ENCODE assay signal across 19 cellular contexts in the genomic region with DNA sequence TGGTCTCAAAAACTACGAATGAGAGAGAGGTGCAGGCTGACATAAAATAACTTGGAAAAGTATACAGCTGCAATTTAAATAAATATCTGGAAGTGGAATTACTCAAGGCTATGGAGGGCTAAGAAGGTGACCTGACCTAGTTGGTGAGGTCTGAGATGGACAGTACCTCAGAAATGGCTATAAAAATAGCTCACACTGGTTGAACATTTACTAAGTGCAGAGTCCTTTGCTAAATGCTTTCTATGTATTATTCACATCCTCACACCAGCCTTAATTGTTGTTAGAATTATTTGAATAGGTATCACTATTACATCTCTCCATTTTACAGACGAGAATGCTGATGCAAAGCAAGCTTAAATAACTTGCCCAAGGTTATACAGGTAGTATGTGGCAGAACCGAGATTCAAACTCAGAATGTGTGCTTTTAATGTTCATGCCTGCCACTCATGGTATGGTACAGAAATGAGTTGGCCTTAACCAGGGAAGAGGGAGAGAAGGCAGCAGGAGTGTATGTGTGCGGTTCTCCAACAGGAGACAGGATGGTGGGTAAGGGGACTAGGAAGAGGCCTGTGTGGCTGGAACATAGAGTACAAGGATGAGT. TPM values are rescaled to one million over a fixed set of nuclear protein-coding genes. Genes with fewer than 3 reads are reported as not detected.
DNase-seq lines count a peak whose midpoint lies in the region; FAIRE-seq and TF ChIP-seq lines count a peak whose summit lies in the region.
"Had no signal": no experiment of that assay in that cellular context is flagged by ENCODE, and none has a peak within 500 bp of the region (broad histone marks: within the 10 kb centered on the region; RNA-seq: fewer than 3 reads in every experiment).

No MANE protein-coding gene starts in this region.

- peaks cover 4% of the 10 kb centered on the region; the same call in 1 of the 2 replicates for H3K9me3 ChIP-seq in Caco-2
- no peaks in the 10 kb centered on the region for H3K9me3 ChIP-seq in mesodermal cell (ENCODE audit: control insufficient read depth, low read length)
- H3K9me3 ChIP-seq: breast epithelium, upper lobe of right lung had no signal

- DNase-seq in Caco-2, result no peak
- no peak for DNase-seq in GM18507 (ENCODE audit: extremely low spot score, insufficient read length, low read depth)
- DNase-seq in activated naive CD8-positive, alpha-beta T cell treated with anti-CD3 and anti-CD28 coated beads for 36 hours, result no peak
- no peak for DNase-seq in superior temporal gyrus (ENCODE audit: extremely low spot score)
- DNase-seq in CD1c-positive myeloid dendritic cell (ENCODE audit: extremely low spot score), result no peak
- DNase-seq in middle frontal gyrus (ENCODE audit: extremely low spot score, low spot score), result no peak
- DNase-seq: activated CD4-positive, alpha-beta T cell treated with anti-CD3 and anti-CD28 coated beads for 48 hours; cortex of kidney; hippocampal formation; natural killer cell; NCI-H1092 treated with DMSO at 0.1 percent for 48 hours; NCI-H2081 treated with DMSO at 0.1 percent for 48 hours; posterior cingulate gyrus; stimulated activated CD4-positive, alpha-beta T cell treated with anti-CD3 and anti-CD28 coated beads, Interleukin-2, amount 100 ng/mL, for 24 hours; upper lobe of right lung had no signal

- FAIRE-seq in GM18507 (lab: Jason Lieb, UNC), result peak; percentile 51
- FAIRE-seq: D721Med, islet of Langerhans had no signal

- peaks cover 5% of the 10 kb centered on the region for H3K4me1 ChIP-seq in Caco-2
- peaks cover 5% of the 10 kb centered on the region for H3K4me1 ChIP-seq in mesodermal cell (ENCODE audit: control insufficient read depth, insufficient read depth, low read length, poor library complexity, severe bottlenecking)
- H3K4me1 ChIP-seq: breast epithelium, upper lobe of right lung had no signal

- no TSS peak for BruUV-seq in Caco-2 (replicated peaks; lab: Mats Ljungman, UMichigan)

- H3K27me3 ChIP-seq in Caco-2 (replicated peaks; ENCODE audit: control insufficient read depth, insufficient read depth, low read length), result no peaks in the 10 kb centered on the region
- H3K27me3 ChIP-seq: breast epithelium, upper lobe of right lung had no signal

- WGBS in mesodermal cell (ENCODE audit: insufficient coverage in 2 of 2), 2 experiments, result 93 to 95% methylated on average over 3 of the region's 4 CpGs

- POLR2A ChIA-PET in Caco-2 (lab: Charles Lee), result no interaction called here

- H3K4me1 Mint-ChIP-seq in Caco-2 (ENCODE audit: low read depth, unreplicated experiment), result peaks cover 5% of the 10 kb centered on the region
- H3K4me1 Mint-ChIP-seq in activated naive CD8-positive, alpha-beta T cell treated with anti-CD3 and anti-CD28 coated beads for 36 hours, result peaks cover 17% of the 10 kb centered on the region
- H3K4me1 Mint-ChIP-seq: natural killer cell had no signal

- intact Hi-C loops in Caco-2 (cut with micrococcal nuclease; ENCODE audit: unreplicated experiment), result loop anchor here (5.0 kb wide), 1 partner anchor 453 kb away; no protein-coding TSS in a partner anchor

- peak overlapping the region; percentile 3 for H3K27ac Mint-ChIP-seq in Caco-2 (ENCODE audit: unreplicated experiment)
- peak overlapping the region; percentile 85 for H3K27ac Mint-ChIP-seq in activated naive CD8-positive, alpha-beta T cell treated with anti-CD3 and anti-CD28 coated beads for 36 hours
- H3K27ac Mint-ChIP-seq: natural killer cell had no signal

- H3K36me3 Mint-ChIP-seq in Caco-2 (ENCODE audit: insufficient read depth, unreplicated experiment), result no peaks in the 10 kb centered on the region
- peaks cover 25% of the 10 kb centered on the region for H3K36me3 Mint-ChIP-seq in activated naive CD8-positive, alpha-beta T cell treated with anti-CD3 and anti-CD28 coated beads for 36 hours
- H3K36me3 Mint-ChIP-seq: natural killer cell had no signal

- no peak overlapping the region for H3K4me3 ChIP-seq in Caco-2 (ENCODE audit: low read depth, low read length)
- no peak overlapping the region for H3K4me3 ChIP-seq in mesodermal cell (ENCODE audit: extremely low read depth, insufficient read depth, low read length, poor library complexity, severe bottlenecking)
- H3K4me3 ChIP-seq: breast epithelium, upper lobe of right lung had no signal

- no peak overlapping the region for H3K4me3 Mint-ChIP-seq in Caco-2 (ENCODE audit: unreplicated experiment)
- H3K4me3 Mint-ChIP-seq in activated naive CD8-positive, alpha-beta T cell treated with anti-CD3 and anti-CD28 coated beads for 36 hours, result no peak overlapping the region
- H3K4me3 Mint-ChIP-seq: natural killer cell had no signal

- H3K27me3 Mint-ChIP-seq in Caco-2 (ENCODE audit: insufficient read depth, unreplicated experiment), result no peaks in the 10 kb centered on the region
- no peaks in the 10 kb centered on the region for H3K27me3 Mint-ChIP-seq in activated naive CD8-positive, alpha-beta T cell treated with anti-CD3 and anti-CD28 coated beads for 36 hours

- no peak for TF ChIP-seq CTCF in Caco-2 (IDR thresholded peaks at IDR 0.05; ENCODE audit: insufficient read depth in 1 of 2, low read depth in 1 of 2, low read length in 1 of 2, severe bottlenecking in 1 of 2, unreplicated experiment in 1 of 2)

- CTCF ChIA-PET in Caco-2 (lab: Charles Lee), result interaction anchor here (1.5 to 5.0 kb wide), 4 partner anchors 14 to 289 kb away, joined by 5 to 102 read pairs (median 24); no protein-coding TSS in a partner anchor

- H3K9me3 Mint-ChIP-seq in Caco-2 (ENCODE audit: unreplicated experiment), result no peaks in the 10 kb centered on the region
- H3K9me3 Mint-ChIP-seq in activated naive CD8-positive, alpha-beta T cell treated with anti-CD3 and anti-CD28 coated beads for 36 hours, result no peaks in the 10 kb centered on the region
- H3K9me3 Mint-ChIP-seq: natural killer cell had no signal

- H3K27ac ChIP-seq in mesodermal cell (ENCODE audit: low read depth, low read length, severe bottlenecking), result peak overlapping the region; percentile 83
- H3K27ac ChIP-seq: breast epithelium, upper lobe of right lung had no signal

- H3K36me3 ChIP-seq in Caco-2 (ENCODE audit: control insufficient read depth, insufficient read depth, low read length) (no peaks in the 10 kb centered on the region), mesodermal cell (ENCODE audit: control insufficient read depth, insufficient read depth, low read length) (peaks cover 88% of the 10 kb centered on the region)
- H3K36me3 ChIP-seq: breast epithelium, upper lobe of right lung had no signal

RNA-seq across cellular contexts. Expression of gene MRPL44, which starts 37.4 kb away (rescaled TPM):
- 64.9 and 66.6 TPM in 2 replicates for total RNA-seq in Caco-2 (2022)
- 10 to 100 TPM; 51.0 to 53.0 TPM for total RNA-seq in activated naive CD8-positive, alpha-beta T cell treated with anti-CD3 and anti-CD28 coated beads for 36 hours
- 34.6 TPM for polyA plus RNA-seq in mesodermal cell (2013, experiment 1 of 2)
- 34.6 TPM for polyA plus RNA-seq in mesodermal cell (2013, experiment 2 of 2)

RNA-seq across cellular contexts. Expression of gene SERPINE2, which starts 44.4 kb away (rescaled TPM):
- 3.8 and 4.7 TPM in 2 replicates for total RNA-seq in Caco-2 (2022)
- total RNA-seq in activated naive CD8-positive, alpha-beta T cell treated with anti-CD3 and anti-CD28 coated beads for 36 hours, result 10 to 100 TPM; 33.1 to 33.7 TPM
- polyA plus RNA-seq in mesodermal cell (2013, experiment 1 of 2), result 406 TPM
- polyA plus RNA-seq in mesodermal cell (2013, experiment 2 of 2), result 381 TPM

RNA-seq across cellular contexts. Expression of gene WDFY1, which starts 49.5 kb away (rescaled TPM):
- 110 and 123 TPM in 2 replicates for total RNA-seq in Caco-2 (2022)
- 10 to 100 TPM; 24.4 to 26.7 TPM for total RNA-seq in activated naive CD8-positive, alpha-beta T cell treated with anti-CD3 and anti-CD28 coated beads for 36 hours
- polyA plus RNA-seq in mesodermal cell (2013, experiment 1 of 2), result 41.0 TPM
- 40.5 TPM for polyA plus RNA-seq in mesodermal cell (2013, experiment 2 of 2)
